11 cellular contexts compared by ENCODE assay signal in genomic region chr2:157789933-157790511, GRCh38.
DNase-seq lines count a peak whose midpoint lies in the region; ATAC-seq, FAIRE-seq and TF ChIP-seq lines count a peak whose summit lies in the region.
"Had no signal": no experiment of that assay in that cellular context is flagged by ENCODE, and none has a peak within 500 bp of the region (broad histone marks: within the 10 kb centered on the region; RNA-seq: fewer than 3 reads in every experiment).

No MANE protein-coding gene starts in this region.

- DNase-seq in C1 segment of cervical spinal cord (lab: John Stamatoyannopoulos, UW) (peak in 9 of 14 donors; percentile 11 to 40 (median 17)), MM.1S (peak; percentile 52), dermis blood vessel endothelial cell (peak; percentile 40), NCI-H1092 treated with DMSO at 0.1 percent for 48 hours (lab: John Stamatoyannopoulos, UW) (no peak), NCI-H226 (no peak), HTR-8/SVneo (ENCODE audit: insufficient read length, low spot score) (no peak)
- DNase-seq: NCI-H1048 had no signal

- no peaks in the 10 kb centered on the region for H3K79me2 ChIP-seq in MM.1S (ENCODE audit: low read length)

- H2AFZ ChIP-seq in MM.1S (ENCODE audit: low read length): 0 out of 2 replicates have a peak overlapping the region, but pooled peaks have one; percentile 13

- no peaks in the 10 kb centered on the region for H3K27me3 ChIP-seq in MM.1S (replicated peaks; ENCODE audit: insufficient read depth, low read length)
- no peaks in the 10 kb centered on the region for H3K27me3 ChIP-seq in muscle layer of duodenum (ENCODE audit: low read depth, low read length)
- H3K27me3 ChIP-seq: BLaER1 had no signal

- no peaks in the 10 kb centered on the region for H4K20me1 ChIP-seq in MM.1S (ENCODE audit: insufficient read depth, low read length)
- H4K20me1 ChIP-seq: BLaER1 had no signal

- no peak for FAIRE-seq in HTR-8/SVneo (lab: Jason Lieb, UNC)
- FAIRE-seq: keratinocyte had no signal

- H3K4me2 ChIP-seq in MM.1S (ENCODE audit: low read depth, low read length): peak overlapping the region; percentile 29; the same call in 1 of the 2 replicates
- H3K4me2 ChIP-seq: BLaER1 had no signal

- H3K9me3 ChIP-seq in MM.1S (replicated peaks; ENCODE audit: insufficient read depth, low read length) (no peaks in the 10 kb centered on the region), muscle layer of duodenum (ENCODE audit: control insufficient read depth in 1 of 2, low read length in 2 of 2) (no peaks in the 10 kb centered on the region)
- H3K9me3 ChIP-seq: BLaER1 had no signal

- TF ChIP-seq CTCF in MM.1S (IDR thresholded peaks at IDR 0.05; ENCODE audit: low read length): no peak

- peak overlapping the region; percentile 17; the same call in 1 of the 2 replicates for H3K9ac ChIP-seq in MM.1S (ENCODE audit: low read length)
- H3K9ac ChIP-seq: BLaER1 had no signal

- H3K36me3 ChIP-seq in MM.1S (replicated peaks; ENCODE audit: insufficient read depth, low read length) (no peaks in the 10 kb centered on the region), muscle layer of duodenum (ENCODE audit: control insufficient read depth in 1 of 2, insufficient read depth in 2 of 2, low read length in 2 of 2) (no peaks in the 10 kb centered on the region)
- H3K36me3 ChIP-seq: BLaER1 had no signal

- peak overlapping the region; percentile 47; the same call in 1 of the 2 replicates for H3K27ac ChIP-seq in MM.1S (ENCODE audit: low read length)
- H3K27ac ChIP-seq in muscle layer of duodenum (ENCODE audit: low read length): peak overlapping the region; percentile 10
- H3K27ac ChIP-seq: BLaER1 had no signal

- no peaks in the 10 kb centered on the region for H3F3A ChIP-seq in MM.1S (ENCODE audit: insufficient read depth, low read length)

- no peak for ATAC-seq in HG03460 (IDR thresholded peaks at IDR 0.05; ENCODE audit: unreplicated experiment)

- H3K4me1 ChIP-seq in MM.1S (ENCODE audit: low read length) (peaks cover 10% of the 10 kb centered on the region; the same call in 1 of the 2 replicates), muscle layer of duodenum (ENCODE audit: control insufficient read depth in 1 of 2, insufficient read depth in 2 of 2, low read length in 2 of 2) (peaks cover 34 to 66% of the 10 kb centered on the region in 2 donors)
- H3K4me1 ChIP-seq: BLaER1 had no signal

- H3K9me2 ChIP-seq in MM.1S (replicated peaks; ENCODE audit: insufficient read depth, low read length): no peaks in the 10 kb centered on the region

- H3K4me3 ChIP-seq in MM.1S (ENCODE audit: low read length) (0 out of 2 replicates have a peak overlapping the region, but pooled peaks have one; percentile 9), muscle layer of duodenum (ENCODE audit: low read depth in 1 of 2, low read length in 2 of 2) (no peak overlapping the region)
- H3K4me3 ChIP-seq: BLaER1 had no signal

Comparison
In these comparisons a context has a peak if more than half of its experiments do, and no peak if none do; other contexts are left out.
1. DNase-seq: peak in C1 segment of cervical spinal cord (9 of 14), MM.1S (single experiment) and dermis blood vessel endothelial cell (single experiment); none in NCI-H1092 treated with DMSO at 0.1 percent for 48 hours (single experiment), NCI-H226 (single experiment) and HTR-8/SVneo (single experiment).